In genomic region chr5:139635606-139636206, GRCh38 we compare ENCODE assay signal across 8 cellular contexts. TPM values are rescaled to one million over a fixed set of nuclear protein-coding genes. Genes with fewer than 3 reads are reported as not detected.
A peak's percentile ranks its signal among the peaks of the same experiment; 100 is the strongest.
DNase-seq lines count a peak whose midpoint lies in the region; ATAC-seq and TF ChIP-seq lines count a peak whose summit lies in the region.

No MANE protein-coding gene starts in this region.

- peak; percentile 16 for ATAC-seq in Panc1

- H3K4me3 ChIP-seq in Panc1 (ENCODE audit: low read depth in 2 of 2, low read length in 2 of 2): no peak overlapping the region

- H3K9me3 Mint-ChIP-seq in MCF 10A (ENCODE audit: unreplicated experiment): no peaks in the 10 kb centered on the region

- peaks cover 52% of the 10 kb centered on the region for H3K4me1 ChIP-seq in Panc1 (ENCODE audit: control insufficient read depth, insufficient read depth, low read length)

- in situ Hi-C loops in Panc1 (cut with HindIII; ENCODE audit: low pct_unique_long_range_greater_than_20kb, low sequenced_read_pairs): no loop called here

- H3K27me3 ChIP-seq in Panc1 (ENCODE audit: control insufficient read depth, insufficient read depth, low read length): no peaks in the 10 kb centered on the region

- peak overlapping the region; percentile 37 for H3K27ac ChIP-seq in Panc1 (ENCODE audit: low read length)

- CTCF ChIA-PET in Panc1 (lab: Charles Lee): interaction anchor here (0.6 to 4.6 kb wide), 9 partner anchors 12 to 131 kb away, joined by 3 to 47 read pairs (median 6); partner anchors contain the start of gene CXXC5
- CTCF ChIA-PET in MCF 10A (lab: Yijun Ruan, JAX): interaction anchor here (0.5 to 16.8 kb wide), 22 partner anchors 10 to 458 kb away, joined by 3 to 321 read pairs (median 6); partner anchors contain the start of gene CXXC5

- H3K36me3 ChIP-seq in Panc1 (ENCODE audit: control insufficient read depth, insufficient read depth, low read length): no peaks in the 10 kb centered on the region

- TF ChIP-seq CTCF in Panc1 (IDR thresholded peaks at IDR 0.05) (peak; percentile 78), MCF 10A (IDR thresholded peaks at IDR 0.05; ENCODE audit: unreplicated experiment) (peak; percentile 64)

- peak overlapping the region; percentile 55 for H3K27ac Mint-ChIP-seq in MCF 10A (ENCODE audit: low read depth, unreplicated experiment)

- H3K4me1 Mint-ChIP-seq in MCF 10A (ENCODE audit: insufficient read depth, unreplicated experiment): peaks cover 45% of the 10 kb centered on the region

- BruUV-seq in Panc1 (replicated peaks; lab: Mats Ljungman, UMichigan): no TSS peak
- no TSS peak for BruUV-seq in MCF 10A (replicated peaks; lab: Mats Ljungman, UMichigan)

- H3K4me3 Mint-ChIP-seq in MCF 10A (ENCODE audit: unreplicated experiment): peak overlapping the region; percentile 10

- no peaks in the 10 kb centered on the region for H3K27me3 Mint-ChIP-seq in MCF 10A (ENCODE audit: insufficient read depth, unreplicated experiment)

- POLR2A ChIA-PET in Panc1 (lab: Charles Lee): interaction anchor here (1.0 to 1.2 kb wide), 2 partner anchors 13 to 20 kb away, joined by 3 to 5 read pairs; partner anchors contain the start of gene CXXC5
- POLR2A ChIA-PET in MCF 10A (lab: Yijun Ruan, JAX): interaction anchor here (0.6 to 6.2 kb wide), 13 partner anchors 9 to 130 kb away, joined by 3 to 68 read pairs (median 6); partner anchors contain the start of genes CXXC5 and UBE2D2

- no peaks in the 10 kb centered on the region for H3K9me3 ChIP-seq in Panc1 (ENCODE audit: control insufficient read depth, insufficient read depth, low read depth, low read length)

- peak; percentile 77 for DNase-seq in DMS153 (lab: John Stamatoyannopoulos, UW)
- DNase-seq in HCEC 1CT: peak; percentile 97
- DNase-seq in Panc1 (ENCODE audit: low read depth, low spot score): no peak
- peak; percentile 93 for DNase-seq in MCF 10A (ENCODE audit: unreplicated experiment)
- peak; percentile 67 for DNase-seq in inferior parietal cortex (ENCODE audit: extremely low spot score)
- DNase-seq in smooth muscle cell of the brain vasculature (ENCODE audit: low read depth, low spot score): peak; percentile 91
- DNase-seq in GOT3 (lab: John Stamatoyannopoulos, UW): no peak
- no peak for DNase-seq in NCI-H774 (lab: John Stamatoyannopoulos, UW)

- peaks cover 21% of the 10 kb centered on the region for H3K36me3 Mint-ChIP-seq in MCF 10A (ENCODE audit: insufficient read depth, unreplicated experiment)

- intact Hi-C loops in Panc1 (cut with micrococcal nuclease; ENCODE audit: unreplicated experiment) (loop anchor here (1.0 kb wide), 1 partner anchor 130 kb away; no protein-coding TSS in a partner anchor), MCF 10A (cut with micrococcal nuclease) (no loop called here)

RNA-seq across cellular contexts. Expression of gene CXXC5, which starts 12.4 kb away (rescaled TPM):
- total RNA-seq in Panc1 (2021; ENCODE audit: unreplicated experiment): 85.0 TPM
- polyA plus RNA-seq in Panc1 (2012; ENCODE audit: insufficient read length): 151 TPM
- 7.8 and 10.9 TPM in 2 replicates for total RNA-seq in MCF 10A (2022)

Comparison
In these comparisons a context has a peak if more than half of its experiments do, and no peak if none do; other contexts are left out.
1. DNase-seq: peak in DMS153 (single experiment), HCEC 1CT (single experiment), MCF 10A (single experiment), inferior parietal cortex (single experiment) and smooth muscle cell of the brain vasculature (single experiment); none in Panc1 (single experiment), GOT3 (single experiment) and NCI-H774 (single experiment).